ENCODE assay signal across 18 cellular contexts in genomic region chr3:137116619-137117018, GRCh38.
"Had no signal": no experiment of that assay in that cellular context is flagged by ENCODE, and none has a peak within 500 bp of the region (broad histone marks: within the 10 kb centered on the region; RNA-seq: fewer than 3 reads in every experiment).

No MANE protein-coding gene starts in this region.

- H3K27ac ChIP-seq: dorsolateral prefrontal cortex, esophagus squamous epithelium, heart left ventricle, neutrophil, psoas muscle, right lobe of liver, testis, tibial nerve, upper lobe of right lung, vagina had no signal

- H3K9me3 ChIP-seq: esophagus squamous epithelium, heart left ventricle, mucosa of descending colon, neutrophil, psoas muscle, right lobe of liver, testis, tibial nerve, upper lobe of right lung, vagina had no signal

- H3K4me1 ChIP-seq: esophagus squamous epithelium, heart left ventricle, psoas muscle, right lobe of liver, testis, tibial nerve, upper lobe of right lung, vagina had no signal

- H3K36me3 ChIP-seq: esophagus squamous epithelium, heart left ventricle, neutrophil, right lobe of liver, tibial nerve, upper lobe of right lung, vagina had no signal

- H3K27me3 ChIP-seq: esophagus squamous epithelium, right lobe of liver, testis, tibial nerve, upper lobe of right lung, vagina had no signal

- DNase-seq: cortex of kidney; dorsolateral prefrontal cortex; effector CD8-positive, alpha-beta T cell; esophagus squamous epithelium; heart left ventricle; hypothalamus; islet precursor cell; mucosa of descending colon; naive thymus-derived CD8-positive, alpha-beta T cell; psoas muscle; retina; right lobe of liver; stimulated activated CD4-positive, alpha-beta T cell treated with anti-CD3 and anti-CD28 coated beads, Interleukin-2, amount 100 ng/mL, for 48 hours; testis; upper lobe of right lung had no signal

- H3K4me3 ChIP-seq: dorsolateral prefrontal cortex, esophagus squamous epithelium, heart left ventricle, mucosa of descending colon, psoas muscle, right lobe of liver, testis, tibial nerve, upper lobe of right lung, vagina had no signal
